Comparison of ENCODE assay signal across 8 cellular contexts in genomic region chr7:130943336-130943901, GRCh38.
DNase-seq lines count a peak whose midpoint lies in the region; ATAC-seq, FAIRE-seq and TF ChIP-seq lines count a peak whose summit lies in the region.

No MANE protein-coding gene starts in this region.

- no peaks in the 10 kb centered on the region for H3K27me3 ChIP-seq in mesenchymal stem cell (ENCODE audit: control insufficient read depth in 1 of 2, insufficient read depth in 1 of 2, low read length in 2 of 2)

- ATAC-seq in GM18517 (IDR thresholded peaks at IDR 0.05; ENCODE audit: unreplicated experiment) (no peak), GM18502 (IDR thresholded peaks at IDR 0.05; ENCODE audit: poor library complexity, unreplicated experiment) (no peak)

- H2BK120ac ChIP-seq in mesenchymal stem cell (ENCODE audit: low read depth, low read length): no peak overlapping the region

- H2BK5ac ChIP-seq in mesenchymal stem cell (ENCODE audit: low read depth, low read length, poor library complexity, severe bottlenecking): no peak overlapping the region

- no peaks in the 10 kb centered on the region for H3K9me3 ChIP-seq in mesenchymal stem cell (ENCODE audit: control insufficient read depth, low read length)

- H2AFZ ChIP-seq in mesenchymal stem cell (ENCODE audit: low read depth, low read length): no peak overlapping the region

- peak overlapping the region in 1 of 2 donors; percentile 15 for H3K4me3 ChIP-seq in cardiac fibroblast (replicated peaks in 1 of 2; ENCODE audit: low read depth in 2 of 2, low read length in 2 of 2)
- H3K4me3 ChIP-seq in mesenchymal stem cell (ENCODE audit: insufficient read depth in 1 of 2, low read depth in 1 of 2, low read length in 2 of 2): peak overlapping the region in 1 of 2 experiments; percentile 75

- no peak overlapping the region for H2BK15ac ChIP-seq in mesenchymal stem cell (ENCODE audit: low read depth, poor library complexity, severe bottlenecking)

- H3K18ac ChIP-seq in mesenchymal stem cell (ENCODE audit: low read depth in 1 of 2, low read length in 2 of 2): no peak overlapping the region

- TF ChIP-seq CTCF in cardiac fibroblast (IDR thresholded peaks at IDR 0.05; ENCODE audit: low read depth, low read length): no peak

- DNase-seq in NCI-H2227 treated with DMSO at 0.1 percent for 48 hours (lab: John Stamatoyannopoulos, UW): peak; percentile 47
- DNase-seq in cardiac fibroblast (ENCODE audit: low read depth in 2 of 2): peak; percentile 76 to 89
- peak; percentile 82 for DNase-seq in mesenchymal stem cell
- no peak for DNase-seq in stimulated activated naive CD4-positive, alpha-beta T cell treated with Interleukin-2 at 50 U/mL for 16 hours (lab: John Stamatoyannopoulos, UW)
- no peak for DNase-seq in NCI-H446 (lab: John Stamatoyannopoulos, UW)

- H3K4ac ChIP-seq in mesenchymal stem cell (ENCODE audit: low read depth in 1 of 2, low read length in 2 of 2): no peak overlapping the region

- H3K14ac ChIP-seq in mesenchymal stem cell (ENCODE audit: low read length in 2 of 2): no peak overlapping the region

- WGBS in mesenchymal stem cell: 36% methylated on average over 6 of the region's 9 CpGs

- H4K8ac ChIP-seq in mesenchymal stem cell (ENCODE audit: low read length): no peak overlapping the region

- H3K4me1 ChIP-seq in mesenchymal stem cell (ENCODE audit: control insufficient read depth, insufficient read depth, low read depth, low read length): peaks cover 8% of the 10 kb centered on the region

- H3K4me2 ChIP-seq in mesenchymal stem cell (ENCODE audit: low read length, poor library complexity, severe bottlenecking): peak overlapping the region; percentile 7

- H3K79me1 ChIP-seq in mesenchymal stem cell (replicated peaks; ENCODE audit: low read length, poor library complexity, severe bottlenecking): peaks cover 8% of the 10 kb centered on the region

- H2BK12ac ChIP-seq in mesenchymal stem cell (ENCODE audit: low read length in 2 of 2): peak overlapping the region in 1 of 2 experiments; percentile 54

- no peak overlapping the region for H4K91ac ChIP-seq in mesenchymal stem cell (ENCODE audit: low read length)

- peak overlapping the region; percentile 91 for H3K9ac ChIP-seq in mesenchymal stem cell (ENCODE audit: low read length)

- peak; percentile 91 for FAIRE-seq in G401.6 (lab: Jason Lieb, UNC)

- H3K36me3 ChIP-seq in mesenchymal stem cell (ENCODE audit: control insufficient read depth in 1 of 2, insufficient read depth in 2 of 2, low read depth in 1 of 2, low read length in 2 of 2): peaks cover 3 to 66% of the 10 kb centered on the region in 2 experiments

- no peak overlapping the region for H3K23ac ChIP-seq in mesenchymal stem cell (ENCODE audit: low read length in 2 of 2)

- H3K27ac ChIP-seq in mesenchymal stem cell (ENCODE audit: low read length, poor library complexity, severe bottlenecking): no peak overlapping the region

- no peak overlapping the region for H2AK5ac ChIP-seq in mesenchymal stem cell (ENCODE audit: low read length, severe bottlenecking)

Comparison
In these comparisons a context has a peak if more than half of its experiments do, and no peak if none do; other contexts are left out.
1. DNase-seq: peak in NCI-H2227 treated with DMSO at 0.1 percent for 48 hours (single experiment), cardiac fibroblast (2 of 2) and mesenchymal stem cell (single experiment); none in stimulated activated naive CD4-positive, alpha-beta T cell treated with Interleukin-2 at 50 U/mL for 16 hours (single experiment) and NCI-H446 (0 of 2).